In genomic region chr19:58572026-58572817, GRCh38 we compare ENCODE assay signal across 9 cellular contexts. TPM values are rescaled to one million over a fixed set of nuclear protein-coding genes. Genes with fewer than 3 reads are reported as not detected.
DNase-seq lines count a peak whose midpoint lies in the region; ATAC-seq lines count a peak whose summit lies in the region.
"Had no signal": no experiment of that assay in that cellular context is flagged by ENCODE, and none has a peak within 500 bp of the region (broad histone marks: within the 10 kb centered on the region; RNA-seq: fewer than 3 reads in every experiment).

No MANE protein-coding gene starts in this region.

- H3K4me1 ChIP-seq in adipocyte (ENCODE audit: control insufficient read depth, insufficient read depth, low read length) = peaks cover 24% of the 10 kb centered on the region

- H3K4me1 Mint-ChIP-seq in T-helper 2 cell treated with Interferon-gamma antibody and Interleukin-4, amounts not matched to agents 5 μg/mL and 100 μg/mL, for 36 hours (ENCODE audit: low read depth) = peaks cover 28% of the 10 kb centered on the region

- peak; percentile 2 for DNase-seq in T-helper 2 cell treated with Interferon-gamma antibody and Interleukin-4, amounts not matched to agents 5 μg/mL and 100 μg/mL, for 36 hours (ENCODE audit: low spot score)
- DNase-seq in T-helper 2 cell (no peak), adipocyte (ENCODE audit: low read depth) (no peak), substantia nigra (lab: John Stamatoyannopoulos, UW) (no peak), A172 (ENCODE audit: low spot score) (no peak), UCSD-AML1 (lab: John Stamatoyannopoulos, UW; ENCODE audit: unreplicated experiment) (no peak)
- DNase-seq: AML-193 had no signal

- H3K27me3 ChIP-seq in adipocyte (replicated peaks; ENCODE audit: control insufficient read depth, insufficient read depth, low read length) (no peaks in the 10 kb centered on the region), layer of hippocampus (ENCODE audit: control insufficient read depth, insufficient read depth, low read length) (no peaks in the 10 kb centered on the region)

- H3K4me3 ChIP-seq in adipocyte (ENCODE audit: low read length) = peak overlapping the region; percentile 90

- H3K9ac ChIP-seq in adipocyte (ENCODE audit: low read length) = peak overlapping the region; percentile 92

- no peaks in the 10 kb centered on the region for H3K27me3 Mint-ChIP-seq in T-helper 2 cell treated with Interferon-gamma antibody and Interleukin-4, amounts not matched to agents 5 μg/mL and 100 μg/mL, for 36 hours (ENCODE audit: low read depth)

- H3K27ac ChIP-seq in layer of hippocampus (ENCODE audit: low read depth, low read length) (peak overlapping the region; percentile 99), substantia nigra (ENCODE audit: low read depth, low read length, poor library complexity, severe bottlenecking) (peak overlapping the region; percentile 100)

- peak overlapping the region; percentile 97 for H3K4me3 Mint-ChIP-seq in T-helper 2 cell treated with Interferon-gamma antibody and Interleukin-4, amounts not matched to agents 5 μg/mL and 100 μg/mL, for 36 hours

- ATAC-seq in HG03097 (IDR thresholded peaks at IDR 0.05; ENCODE audit: low FRiP score, unreplicated experiment) = no peak

- H3K27ac Mint-ChIP-seq in T-helper 2 cell treated with Interferon-gamma antibody and Interleukin-4, amounts not matched to agents 5 μg/mL and 100 μg/mL, for 36 hours = peak overlapping the region; percentile 100

- no peaks in the 10 kb centered on the region for H3K9me3 Mint-ChIP-seq in T-helper 2 cell treated with Interferon-gamma antibody and Interleukin-4, amounts not matched to agents 5 μg/mL and 100 μg/mL, for 36 hours

- H3K36me3 Mint-ChIP-seq in T-helper 2 cell treated with Interferon-gamma antibody and Interleukin-4, amounts not matched to agents 5 μg/mL and 100 μg/mL, for 36 hours (ENCODE audit: low read depth) = peaks cover 16% of the 10 kb centered on the region

- H3K9me3 ChIP-seq in adipocyte (ENCODE audit: control insufficient read depth, low read length) = no peaks in the 10 kb centered on the region

- H3K36me3 ChIP-seq in adipocyte (ENCODE audit: control insufficient read depth, insufficient read depth, low read length, severe bottlenecking) = peaks cover 12% of the 10 kb centered on the region

RNA-seq across cellular contexts. Expression of gene MZF1, which starts 0.9 kb away (rescaled TPM):
- 17.4 and 17.8 TPM in 2 replicates for total RNA-seq in A172 (2014; rRNA removed; shearing (Covaris generic))

RNA-seq across cellular contexts. Expression of gene UBE2M, which starts 13.8 kb away (rescaled TPM):
- 141 and 145 TPM in 2 replicates for total RNA-seq in A172 (2014; rRNA removed; shearing (Covaris generic))

RNA-seq across cellular contexts. Expression of gene CHMP2A, which starts 17.3 kb away (rescaled TPM):
- total RNA-seq in A172 (2014; rRNA removed; shearing (Covaris generic)) = 32.1 and 48.2 TPM in 2 replicates

RNA-seq across cellular contexts. Expression of gene TRIM28, which starts 28.4 kb away (rescaled TPM):
- 545 and 619 TPM in 2 replicates for total RNA-seq in A172 (2014; rRNA removed; shearing (Covaris generic))

RNA-seq across cellular contexts. Expression of gene ZBTB45, which starts 52.6 kb away (rescaled TPM):
- 9.0 and 11.9 TPM in 2 replicates for total RNA-seq in A172 (2014; rRNA removed; shearing (Covaris generic))
